ENCODE assay signal across 1 cellular context in the genomic region with DNA sequence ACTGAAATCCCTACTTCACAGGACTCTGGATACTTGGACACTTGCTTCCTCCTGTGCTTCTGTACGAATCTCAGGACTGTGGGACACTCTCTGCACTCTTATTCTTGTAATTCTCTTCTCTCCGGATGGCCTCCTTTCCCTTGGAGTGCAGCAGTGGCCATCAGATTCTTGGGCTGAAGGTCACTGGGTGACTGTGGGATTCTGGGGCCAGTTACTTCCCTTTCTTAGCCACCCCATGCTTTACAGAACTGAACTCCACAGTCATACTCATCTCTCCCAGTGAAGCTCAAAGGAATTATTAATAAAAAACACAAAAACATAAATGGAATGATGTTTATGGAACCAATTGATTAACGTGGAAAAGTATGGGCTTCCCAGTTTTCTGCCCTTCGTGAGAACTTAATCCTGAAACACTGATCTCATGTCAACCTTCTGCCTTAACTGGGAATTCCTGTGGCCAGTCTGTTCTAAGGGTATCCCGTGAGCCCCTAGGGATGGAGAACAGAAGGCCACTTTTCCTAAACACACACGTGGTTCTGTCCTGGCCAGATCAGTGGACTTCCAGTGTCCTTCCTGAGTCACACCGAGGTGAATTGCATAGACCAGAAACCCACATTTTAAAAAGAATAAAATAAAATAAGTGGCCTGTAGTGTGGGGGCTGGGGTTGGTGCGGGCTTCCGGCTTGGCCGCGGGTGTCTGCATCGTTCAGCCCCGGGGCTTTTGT.
TF ChIP-seq lines count a peak whose summit lies in the region.

No MANE protein-coding gene starts in this region.

TF ChIP-seq in A549, 52 proteins besides CTCF, POLR2A, EP300 and RAD21 (continued from another document):
- TF ChIP-seq ZC3H11A (IDR thresholded peaks at IDR 0.05): no peak
- no peak for TF ChIP-seq KDM5A (IDR thresholded peaks at IDR 0.05)
- no peak for TF ChIP-seq ZSCAN20 (CRISPR knock-in tag; IDR thresholded peaks at IDR 0.05)
- TF ChIP-seq SREBF2 (IDR thresholded peaks at IDR 0.05): no peak
- no peak for TF ChIP-seq ZFP36 (IDR thresholded peaks at IDR 0.05; ENCODE audit: borderline replicate concordance, partially characterized antibody)
- no peak for TF ChIP-seq PHF8 (IDR thresholded peaks at IDR 0.05; ENCODE audit: borderline replicate concordance, low read depth)
